1 cellular context compared by ENCODE assay signal in the genomic region with DNA sequence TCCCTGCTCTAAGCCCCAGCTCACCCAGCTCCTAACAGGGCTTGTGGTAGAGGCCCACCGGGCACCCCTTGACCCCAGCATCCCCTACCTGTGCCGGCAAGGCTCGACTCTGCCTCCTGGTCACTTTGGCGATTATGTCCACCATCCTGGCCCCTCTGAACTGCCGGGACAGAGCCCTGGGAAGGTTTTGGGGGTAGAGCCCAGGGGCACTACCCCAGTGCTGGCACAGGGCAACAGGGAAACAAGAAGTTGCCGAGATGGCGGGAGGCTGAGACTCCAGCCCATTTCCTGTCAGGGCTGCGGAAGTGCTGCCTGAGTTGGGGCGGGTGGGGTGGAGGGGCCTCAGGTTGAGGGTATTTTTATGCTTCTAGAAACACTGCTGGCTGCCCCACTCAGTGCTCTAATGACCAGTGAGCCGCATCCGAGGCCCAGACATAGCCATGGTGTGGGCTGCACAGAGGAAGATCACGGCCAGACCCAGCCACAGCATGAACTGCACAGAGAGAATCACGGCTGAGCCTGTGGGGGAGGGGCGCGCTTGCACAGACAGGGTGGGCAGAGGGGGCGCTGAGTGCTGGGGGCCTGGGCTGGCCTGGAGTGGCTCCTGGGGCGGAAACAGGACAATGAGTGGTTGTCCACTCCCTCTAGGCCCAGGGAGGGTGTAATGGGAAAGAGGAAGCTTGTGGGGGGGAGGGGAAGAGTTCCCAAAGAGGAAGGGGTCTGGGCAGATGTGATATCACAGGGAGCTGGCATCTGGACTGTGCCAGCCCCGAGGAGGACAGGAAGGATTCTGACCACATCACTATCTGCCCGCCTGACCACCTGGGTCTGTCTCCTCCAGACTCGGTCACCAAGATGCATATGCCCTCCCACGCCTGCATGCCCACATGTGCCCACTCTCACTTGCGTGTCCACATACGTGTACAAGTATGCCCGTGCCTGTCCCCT.
TF ChIP-seq lines count a peak whose summit lies in the region.

No MANE protein-coding gene starts in this region.

TF ChIP-seq in GM12878, 131 proteins besides CTCF, POLR2A, EP300 and RAD21 (continued from another document):
- TF ChIP-seq, protein P1, sequence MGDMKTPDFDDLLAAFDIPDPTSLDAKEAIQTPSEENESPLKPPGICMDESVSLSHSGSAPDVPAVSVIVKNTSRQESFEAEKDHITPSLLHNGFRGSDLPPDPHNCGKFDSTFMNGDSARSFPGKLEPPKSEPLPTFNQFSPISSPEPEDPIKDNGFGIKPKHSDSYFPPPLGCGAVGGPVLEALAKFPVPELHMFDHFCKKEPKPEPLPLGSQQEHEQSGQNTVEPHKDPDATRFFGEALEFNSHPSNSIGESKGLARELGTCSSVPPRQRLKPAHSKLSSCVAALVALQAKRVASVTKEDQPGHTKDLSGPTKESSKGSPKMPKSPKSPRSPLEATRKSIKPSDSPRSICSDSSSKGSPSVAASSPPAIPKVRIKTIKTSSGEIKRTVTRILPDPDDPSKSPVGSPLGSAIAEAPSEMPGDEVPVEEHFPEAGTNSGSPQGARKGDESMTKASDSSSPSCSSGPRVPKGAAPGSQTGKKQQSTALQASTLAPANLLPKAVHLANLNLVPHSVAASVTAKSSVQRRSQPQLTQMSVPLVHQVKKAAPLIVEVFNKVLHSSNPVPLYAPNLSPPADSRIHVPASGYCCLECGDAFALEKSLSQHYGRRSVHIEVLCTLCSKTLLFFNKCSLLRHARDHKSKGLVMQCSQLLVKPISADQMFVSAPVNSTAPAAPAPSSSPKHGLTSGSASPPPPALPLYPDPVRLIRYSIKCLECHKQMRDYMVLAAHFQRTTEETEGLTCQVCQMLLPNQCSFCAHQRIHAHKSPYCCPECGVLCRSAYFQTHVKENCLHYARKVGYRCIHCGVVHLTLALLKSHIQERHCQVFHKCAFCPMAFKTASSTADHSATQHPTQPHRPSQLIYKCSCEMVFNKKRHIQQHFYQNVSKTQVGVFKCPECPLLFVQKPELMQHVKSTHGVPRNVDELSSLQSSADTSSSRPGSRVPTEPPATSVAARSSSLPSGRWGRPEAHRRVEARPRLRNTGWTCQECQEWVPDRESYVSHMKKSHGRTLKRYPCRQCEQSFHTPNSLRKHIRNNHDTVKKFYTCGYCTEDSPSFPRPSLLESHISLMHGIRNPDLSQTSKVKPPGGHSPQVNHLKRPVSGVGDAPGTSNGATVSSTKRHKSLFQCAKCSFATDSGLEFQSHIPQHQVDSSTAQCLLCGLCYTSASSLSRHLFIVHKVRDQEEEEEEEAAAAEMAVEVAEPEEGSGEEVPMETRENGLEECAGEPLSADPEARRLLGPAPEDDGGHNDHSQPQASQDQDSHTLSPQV (IDR thresholded peaks at IDR 0.05): no peak
- TF ChIP-seq, protein P2, sequence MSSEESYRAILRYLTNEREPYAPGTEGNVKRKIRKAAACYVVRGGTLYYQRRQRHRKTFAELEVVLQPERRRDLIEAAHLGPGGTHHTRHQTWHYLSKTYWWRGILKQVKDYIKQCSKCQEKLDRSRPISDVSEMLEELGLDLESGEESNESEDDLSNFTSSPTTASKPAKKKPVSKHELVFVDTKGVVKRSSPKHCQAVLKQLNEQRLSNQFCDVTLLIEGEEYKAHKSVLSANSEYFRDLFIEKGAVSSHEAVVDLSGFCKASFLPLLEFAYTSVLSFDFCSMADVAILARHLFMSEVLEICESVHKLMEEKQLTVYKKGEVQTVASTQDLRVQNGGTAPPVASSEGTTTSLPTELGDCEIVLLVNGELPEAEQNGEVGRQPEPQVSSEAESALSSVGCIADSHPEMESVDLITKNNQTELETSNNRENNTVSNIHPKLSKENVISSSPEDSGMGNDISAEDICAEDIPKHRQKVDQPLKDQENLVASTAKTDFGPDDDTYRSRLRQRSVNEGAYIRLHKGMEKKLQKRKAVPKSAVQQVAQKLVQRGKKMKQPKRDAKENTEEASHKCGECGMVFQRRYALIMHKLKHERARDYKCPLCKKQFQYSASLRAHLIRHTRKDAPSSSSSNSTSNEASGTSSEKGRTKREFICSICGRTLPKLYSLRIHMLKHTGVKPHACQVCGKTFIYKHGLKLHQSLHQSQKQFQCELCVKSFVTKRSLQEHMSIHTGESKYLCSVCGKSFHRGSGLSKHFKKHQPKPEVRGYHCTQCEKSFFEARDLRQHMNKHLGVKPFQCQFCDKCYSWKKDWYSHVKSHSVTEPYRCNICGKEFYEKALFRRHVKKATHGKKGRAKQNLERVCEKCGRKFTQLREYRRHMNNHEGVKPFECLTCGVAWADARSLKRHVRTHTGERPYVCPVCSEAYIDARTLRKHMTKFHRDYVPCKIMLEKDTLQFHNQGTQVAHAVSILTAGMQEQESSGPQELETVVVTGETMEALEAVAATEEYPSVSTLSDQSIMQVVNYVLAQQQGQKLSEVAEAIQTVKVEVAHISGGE (CRISPR knock-in tag; IDR thresholded peaks at IDR 0.05): no peak
- peak; percentile 50 for TF ChIP-seq IKZF1 (conservative IDR thresholded peaks at IDR 0.05)
- TF ChIP-seq, protein P3, sequence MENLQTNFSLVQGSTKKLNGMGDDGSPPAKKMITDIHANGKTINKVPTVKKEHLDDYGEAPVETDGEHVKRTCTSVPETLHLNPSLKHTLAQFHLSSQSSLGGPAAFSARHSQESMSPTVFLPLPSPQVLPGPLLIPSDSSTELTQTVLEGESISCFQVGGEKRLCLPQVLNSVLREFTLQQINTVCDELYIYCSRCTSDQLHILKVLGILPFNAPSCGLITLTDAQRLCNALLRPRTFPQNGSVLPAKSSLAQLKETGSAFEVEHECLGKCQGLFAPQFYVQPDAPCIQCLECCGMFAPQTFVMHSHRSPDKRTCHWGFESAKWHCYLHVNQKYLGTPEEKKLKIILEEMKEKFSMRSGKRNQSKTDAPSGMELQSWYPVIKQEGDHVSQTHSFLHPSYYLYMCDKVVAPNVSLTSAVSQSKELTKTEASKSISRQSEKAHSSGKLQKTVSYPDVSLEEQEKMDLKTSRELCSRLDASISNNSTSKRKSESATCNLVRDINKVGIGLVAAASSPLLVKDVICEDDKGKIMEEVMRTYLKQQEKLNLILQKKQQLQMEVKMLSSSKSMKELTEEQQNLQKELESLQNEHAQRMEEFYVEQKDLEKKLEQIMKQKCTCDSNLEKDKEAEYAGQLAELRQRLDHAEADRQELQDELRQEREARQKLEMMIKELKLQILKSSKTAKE (IDR thresholded peaks at IDR 0.05; ENCODE audit: low read depth, poor library complexity, severe bottlenecking): no peak
- TF ChIP-seq, protein P4, sequence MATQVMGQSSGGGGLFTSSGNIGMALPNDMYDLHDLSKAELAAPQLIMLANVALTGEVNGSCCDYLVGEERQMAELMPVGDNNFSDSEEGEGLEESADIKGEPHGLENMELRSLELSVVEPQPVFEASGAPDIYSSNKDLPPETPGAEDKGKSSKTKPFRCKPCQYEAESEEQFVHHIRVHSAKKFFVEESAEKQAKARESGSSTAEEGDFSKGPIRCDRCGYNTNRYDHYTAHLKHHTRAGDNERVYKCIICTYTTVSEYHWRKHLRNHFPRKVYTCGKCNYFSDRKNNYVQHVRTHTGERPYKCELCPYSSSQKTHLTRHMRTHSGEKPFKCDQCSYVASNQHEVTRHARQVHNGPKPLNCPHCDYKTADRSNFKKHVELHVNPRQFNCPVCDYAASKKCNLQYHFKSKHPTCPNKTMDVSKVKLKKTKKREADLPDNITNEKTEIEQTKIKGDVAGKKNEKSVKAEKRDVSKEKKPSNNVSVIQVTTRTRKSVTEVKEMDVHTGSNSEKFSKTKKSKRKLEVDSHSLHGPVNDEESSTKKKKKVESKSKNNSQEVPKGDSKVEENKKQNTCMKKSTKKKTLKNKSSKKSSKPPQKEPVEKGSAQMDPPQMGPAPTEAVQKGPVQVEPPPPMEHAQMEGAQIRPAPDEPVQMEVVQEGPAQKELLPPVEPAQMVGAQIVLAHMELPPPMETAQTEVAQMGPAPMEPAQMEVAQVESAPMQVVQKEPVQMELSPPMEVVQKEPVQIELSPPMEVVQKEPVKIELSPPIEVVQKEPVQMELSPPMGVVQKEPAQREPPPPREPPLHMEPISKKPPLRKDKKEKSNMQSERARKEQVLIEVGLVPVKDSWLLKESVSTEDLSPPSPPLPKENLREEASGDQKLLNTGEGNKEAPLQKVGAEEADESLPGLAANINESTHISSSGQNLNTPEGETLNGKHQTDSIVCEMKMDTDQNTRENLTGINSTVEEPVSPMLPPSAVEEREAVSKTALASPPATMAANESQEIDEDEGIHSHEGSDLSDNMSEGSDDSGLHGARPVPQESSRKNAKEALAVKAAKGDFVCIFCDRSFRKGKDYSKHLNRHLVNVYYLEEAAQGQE (IDR thresholded peaks at IDR 0.05; ENCODE audit: low read depth, low read length): no peak
- TF ChIP-seq RB1 (IDR thresholded peaks at IDR 0.05; ENCODE audit: borderline replicate concordance): peak; percentile 21; the same call in 1 of the 2 replicates
- TF ChIP-seq NBN (IDR thresholded peaks at IDR 0.05): no peak
- TF ChIP-seq HCFC1 (IDR thresholded peaks at IDR 0.05; ENCODE audit: low read length): no peak
- TF ChIP-seq GABPA (IDR thresholded peaks at IDR 0.05; ENCODE audit: low read depth): peak; percentile 52; the same call in 1 of the 2 replicates
